Comparison of ENCODE assay signal across 8 cellular contexts in the genomic region with DNA sequence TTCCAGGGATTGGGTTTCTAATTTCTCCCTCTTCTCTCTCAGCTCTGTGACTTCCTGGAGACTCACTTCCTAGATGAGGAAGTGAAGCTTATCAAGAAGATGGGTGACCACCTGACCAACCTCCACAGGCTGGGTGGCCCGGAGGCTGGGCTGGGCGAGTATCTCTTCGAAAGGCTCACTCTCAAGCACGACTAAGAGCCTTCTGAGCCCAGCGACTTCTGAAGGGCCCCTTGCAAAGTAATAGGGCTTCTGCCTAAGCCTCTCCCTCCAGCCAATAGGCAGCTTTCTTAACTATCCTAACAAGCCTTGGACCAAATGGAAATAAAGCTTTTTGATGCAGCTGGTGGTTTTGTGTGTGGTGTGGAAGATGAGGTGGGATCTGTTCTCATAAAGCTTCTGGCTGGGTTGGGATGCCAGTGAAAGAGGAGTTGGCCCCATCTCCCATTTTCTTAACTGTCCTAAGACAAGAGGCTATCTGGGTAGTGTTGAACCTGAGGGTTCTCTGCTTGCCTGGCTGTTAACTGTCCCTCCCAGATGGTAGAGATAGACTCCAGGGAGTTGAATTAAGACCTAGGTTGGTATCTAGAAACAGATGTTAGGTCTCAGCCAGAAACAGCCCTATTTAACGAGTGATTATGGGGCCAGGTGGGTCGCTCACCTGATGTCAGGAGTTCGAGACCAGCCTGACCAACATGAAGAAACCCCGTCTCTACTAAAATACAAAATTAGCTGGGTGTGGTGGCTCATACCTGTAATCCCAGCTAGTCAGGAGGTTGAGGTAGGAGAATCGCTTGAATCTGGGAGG. TPM values are rescaled to one million over a fixed set of nuclear protein-coding genes. Genes with fewer than 3 reads are reported as not detected.
DNase-seq lines count a peak whose midpoint lies in the region; ATAC-seq and TF ChIP-seq lines count a peak whose summit lies in the region.

No MANE protein-coding gene starts in this region.

- H3K27ac Mint-ChIP-seq in activated CD4-positive, alpha-beta memory T cell treated with anti-CD3 and anti-CD28 coated beads, Interleukin-2, amount 10 ng/mL, durations not matched to agents 7 days and 5 days, result peak overlapping the region; percentile 94
- peak overlapping the region in 1 of 2 donors; percentile 96 for H3K27ac Mint-ChIP-seq in stimulated activated naive CD8-positive, alpha-beta T cell treated with anti-CD3 and anti-CD28 coated beads, Interleukin-15, amount 100 ng/mL, for 72 hours

- H3K9me3 Mint-ChIP-seq in activated CD4-positive, alpha-beta memory T cell treated with anti-CD3 and anti-CD28 coated beads, Interleukin-2, amount 10 ng/mL, durations not matched to agents 7 days and 5 days, result no peaks in the 10 kb centered on the region
- no peaks in the 10 kb centered on the region for H3K9me3 Mint-ChIP-seq in stimulated activated naive CD8-positive, alpha-beta T cell treated with anti-CD3 and anti-CD28 coated beads, Interleukin-15, amount 100 ng/mL, for 72 hours

- H3K36me3 Mint-ChIP-seq in activated CD4-positive, alpha-beta memory T cell treated with anti-CD3 and anti-CD28 coated beads, Interleukin-2, amount 10 ng/mL, durations not matched to agents 7 days and 5 days (ENCODE audit: low read depth), result peaks cover 56% of the 10 kb centered on the region

- H3K4me3 Mint-ChIP-seq in activated CD4-positive, alpha-beta memory T cell treated with anti-CD3 and anti-CD28 coated beads, Interleukin-2, amount 10 ng/mL, durations not matched to agents 7 days and 5 days, result peak overlapping the region; percentile 92
- peak overlapping the region; percentile 92 to 96 for H3K4me3 Mint-ChIP-seq in stimulated activated naive CD8-positive, alpha-beta T cell treated with anti-CD3 and anti-CD28 coated beads, Interleukin-15, amount 100 ng/mL, for 72 hours

- H3K4me1 ChIP-seq in heart left ventricle (peaks cover 10 to 76% (median 51%) of the 10 kb centered on the region in 12 donors), iPS-15b (ENCODE audit: control insufficient read depth, insufficient read depth, low read length) (peaks cover 18% of the 10 kb centered on the region)

- H3K36me3 ChIP-seq in heart left ventricle (peaks cover 0 to 57% (median 46%) of the 10 kb centered on the region in 9 donors), iPS-15b (ENCODE audit: control insufficient read depth, insufficient read depth, low read length) (peaks cover 15% of the 10 kb centered on the region)

- H3K4me3 ChIP-seq in heart left ventricle (peak overlapping the region; percentile 61 to 99 (median 88)), iPS-15b (ENCODE audit: low read depth, low read length) (peak overlapping the region; percentile 94)

- no peak for TF ChIP-seq CTCF in heart left ventricle (IDR thresholded peaks at IDR 0.05)

- 75 to 84% (median 79%) methylated on average over 10 of the region's 10 CpGs for WGBS in heart left ventricle, 4 donors

- peak overlapping the region; percentile 97 for H3K9ac ChIP-seq in iPS-15b (ENCODE audit: low read depth, low read length)

- no peaks in the 10 kb centered on the region for H3K27me3 Mint-ChIP-seq in activated CD4-positive, alpha-beta memory T cell treated with anti-CD3 and anti-CD28 coated beads, Interleukin-2, amount 10 ng/mL, durations not matched to agents 7 days and 5 days
- no peaks in the 10 kb centered on the region for H3K27me3 Mint-ChIP-seq in stimulated activated naive CD8-positive, alpha-beta T cell treated with anti-CD3 and anti-CD28 coated beads, Interleukin-15, amount 100 ng/mL, for 72 hours

- no peak for ATAC-seq in heart left ventricle
- ATAC-seq in stimulated activated naive CD8-positive, alpha-beta T cell treated with anti-CD3 and anti-CD28 coated beads, Interleukin-15, amount 100 ng/mL, for 72 hours, result no peak
- ATAC-seq in GM18498 (IDR thresholded peaks at IDR 0.05; ENCODE audit: unreplicated experiment), result no peak

- CTCF ChIA-PET in activated CD4-positive, alpha-beta memory T cell treated with anti-CD3 and anti-CD28 coated beads, Interleukin-2, amount 10 ng/mL, durations not matched to agents 7 days and 5 days (lab: Charles Lee), result interaction anchor here (0.9 to 3.6 kb wide), 9 partner anchors 13 to 179 kb away, joined by 4 to 28 read pairs (median 5); a partner anchor contains a TSS

- H3K27ac ChIP-seq in heart left ventricle, result peak overlapping the region in 11 of 12 donors; percentile 82 to 97 (median 94)

- no peak for TF ChIP-seq POLR2A in heart left ventricle (IDR thresholded peaks at IDR 0.05)

- DNase-seq in heart left ventricle, result no peak
- no peak for DNase-seq in cardiac septum (ENCODE audit: low spot score)
- no peak for DNase-seq in activated CD4-positive, alpha-beta memory T cell treated with anti-CD3 and anti-CD28 coated beads, Interleukin-2, amount 10 ng/mL, durations not matched to agents 7 days and 5 days
- DNase-seq in stimulated activated naive CD8-positive, alpha-beta T cell treated with anti-CD3 and anti-CD28 coated beads, Interleukin-15, amount 100 ng/mL, for 72 hours, result no peak
- no peak for DNase-seq in NCI-H446 (lab: John Stamatoyannopoulos, UW)
- no peak for DNase-seq in A172 (ENCODE audit: low spot score)

- H3K27me3 ChIP-seq in heart left ventricle (no peaks in the 10 kb centered on the region), iPS-15b (ENCODE audit: control insufficient read depth, insufficient read depth, low read length) (no peaks in the 10 kb centered on the region)

- POLR2A ChIA-PET in activated CD4-positive, alpha-beta memory T cell treated with anti-CD3 and anti-CD28 coated beads, Interleukin-2, amount 10 ng/mL, durations not matched to agents 7 days and 5 days (lab: Charles Lee), result interaction anchor here (0.8 to 4.8 kb wide), 14 partner anchors 9 to 321 kb away, joined by 3 to 53 read pairs (median 6); a partner anchor contains a TSS

- H3K9me3 ChIP-seq in heart left ventricle (no peaks in the 10 kb centered on the region), iPS-15b (ENCODE audit: control insufficient read depth, insufficient read depth, low read length) (no peaks in the 10 kb centered on the region)

- intact Hi-C loops in heart left ventricle (cut with DNase I) (loop anchor here in 6 of 10 donors (5.0 to 10.0 kb wide), 5 partner anchors 62 to 322 kb away; a partner anchor contains a TSS), cardiac septum (cut with DNase I) (loop anchor here (5.0 kb wide), 1 partner anchor 169 kb away; no protein-coding TSS in a partner anchor)

- peaks cover 64% of the 10 kb centered on the region for H3K4me1 Mint-ChIP-seq in activated CD4-positive, alpha-beta memory T cell treated with anti-CD3 and anti-CD28 coated beads, Interleukin-2, amount 10 ng/mL, durations not matched to agents 7 days and 5 days
- H3K4me1 Mint-ChIP-seq in stimulated activated naive CD8-positive, alpha-beta T cell treated with anti-CD3 and anti-CD28 coated beads, Interleukin-15, amount 100 ng/mL, for 72 hours, result peaks cover 78% of the 10 kb centered on the region

RNA-seq across cellular contexts. Expression of a gene that starts 1.6 kb away (rescaled TPM):
- total RNA-seq in heart left ventricle (1,000 to 10,000 TPM in 4 of 9 donors, 100 to 1,000 TPM in 5; 484 to 6,770 (median 857) TPM), cardiac septum (827 TPM)
- 1,000 to 10,000 TPM in 1 of 2 donors, 100 to 1,000 TPM in 1; 836 to 1,542 TPM for polyA plus RNA-seq in heart left ventricle
- 1,000 to 10,000 TPM; 1,110 to 1,123 TPM for total RNA-seq in activated CD4-positive, alpha-beta memory T cell treated with anti-CD3 and anti-CD28 coated beads, Interleukin-2, amount 10 ng/mL, durations not matched to agents 7 days and 5 days
- 1,818 and 2,662 TPM in 2 replicates for total RNA-seq in A172 (2014; rRNA removed; shearing (Covaris generic))

RNA-seq across cellular contexts. Expression of a gene that starts 12.1 kb away (rescaled TPM):
- total RNA-seq in heart left ventricle (10 to 100 TPM; 17.9 to 68.4 (median 23.1) TPM), cardiac septum (25.6 TPM)
- polyA plus RNA-seq in heart left ventricle, result 10 to 100 TPM; 21.1 to 34.4 TPM
- 100 to 1,000 TPM; 255 to 258 TPM for total RNA-seq in activated CD4-positive, alpha-beta memory T cell treated with anti-CD3 and anti-CD28 coated beads, Interleukin-2, amount 10 ng/mL, durations not matched to agents 7 days and 5 days
- 32.4 and 40.6 TPM in 2 replicates for total RNA-seq in A172 (2014; rRNA removed; shearing (Covaris generic))

RNA-seq across cellular contexts. Expression of a gene that starts 26.4 kb away (rescaled TPM):
- total RNA-seq in heart left ventricle, result 100 to 1,000 TPM; 125 to 264 (median 173) TPM
- polyA plus RNA-seq in heart left ventricle, result 100 to 1,000 TPM; 114 to 154 TPM
- total RNA-seq in cardiac septum, result 175 TPM
- total RNA-seq in activated CD4-positive, alpha-beta memory T cell treated with anti-CD3 and anti-CD28 coated beads, Interleukin-2, amount 10 ng/mL, durations not matched to agents 7 days and 5 days, result 10 to 100 TPM; 55.1 to 56.3 TPM
- total RNA-seq in A172 (2014; rRNA removed; shearing (Covaris generic)), result 14.1 and 18.2 TPM in 2 replicates

RNA-seq across cellular contexts. Expression of a gene that starts 26.9 kb away (rescaled TPM):
- total RNA-seq in heart left ventricle (10 to 100 TPM; 41.4 to 93.9 (median 50.9) TPM), cardiac septum (39.2 TPM)
- polyA plus RNA-seq in heart left ventricle, result 100 to 1,000 TPM in 1 of 2 donors, 10 to 100 TPM in 1; 68.0 to 109 TPM
- total RNA-seq in activated CD4-positive, alpha-beta memory T cell treated with anti-CD3 and anti-CD28 coated beads, Interleukin-2, amount 10 ng/mL, durations not matched to agents 7 days and 5 days, result 10 to 100 TPM; 74.7 to 80.1 TPM
- total RNA-seq in A172 (2014; rRNA removed; shearing (Covaris generic)), result 121 and 149 TPM in 2 replicates

RNA-seq across cellular contexts. Expression of a gene that starts 33.2 kb away (rescaled TPM):
- total RNA-seq in heart left ventricle (under 1 TPM in 1 of 9 donors, not detected in 8; 0.49 TPM), cardiac septum (not detected)
- polyA plus RNA-seq in heart left ventricle, result under 1 TPM in 1 of 2 donors, not detected in 1; 0.15 TPM
- total RNA-seq in activated CD4-positive, alpha-beta memory T cell treated with anti-CD3 and anti-CD28 coated beads, Interleukin-2, amount 10 ng/mL, durations not matched to agents 7 days and 5 days, result 1 to 10 TPM; 1.6 to 2.9 TPM
- total RNA-seq in A172 (2014; rRNA removed; shearing (Covaris generic)), result 0.10 TPM in 1 of 2 replicates, not detected in the other
